Comparison of ENCODE assay signal across 1 cellular context in genomic region chr19:42248270-42249148, GRCh38.
A peak's percentile ranks its signal among the peaks of the same experiment; 100 is the strongest.
TF ChIP-seq lines count a peak whose summit lies in the region.

No MANE protein-coding gene starts in this region.

TF ChIP-seq in HCT116, 20 proteins besides CTCF, POLR2A, EP300 and RAD21:
- TF ChIP-seq CEBPB (IDR thresholded peaks at IDR 0.05; ENCODE audit: low read depth) (no peak), POLR2AphosphoS5 (IDR thresholded peaks at IDR 0.05; ENCODE audit: low read depth, low read length) (0 out of 2 replicates have a peak, but pooled peaks have one; percentile 16), ZFX (IDR thresholded peaks at IDR 0.05) (no peak), EZH2phosphoT487 (IDR thresholded peaks at IDR 0.05; ENCODE audit: borderline replicate concordance) (no peak)
